In genomic region chr19:33681081-33681680, GRCh38 we compare ENCODE assay signal across 28 cellular contexts. TPM values are rescaled to one million over a fixed set of nuclear protein-coding genes. Genes with fewer than 3 reads are reported as not detected.
A peak's percentile ranks its signal among the peaks of the same experiment; 100 is the strongest.
DNase-seq lines count a peak whose midpoint lies in the region; ATAC-seq, FAIRE-seq and TF ChIP-seq lines count a peak whose summit lies in the region.
"Had no signal": no experiment of that assay in that cellular context is flagged by ENCODE, and none has a peak within 500 bp of the region (broad histone marks: within the 10 kb centered on the region; RNA-seq: fewer than 3 reads in every experiment).

No MANE protein-coding gene starts in this region.

- H3K27me3 ChIP-seq in left ventricle myocardium inferior (ENCODE audit: low read depth) (peaks cover 98% of the 10 kb centered on the region), sigmoid colon (peaks cover 0 to 35% (median 24%) of the 10 kb centered on the region in 3 donors), testis (no peaks in the 10 kb centered on the region)
- H3K27me3 ChIP-seq: BE2C had no signal

- no peak for TF ChIP-seq RAD21 in A549 (conservative IDR thresholded peaks at IDR 0.05 in 1 of 2, IDR thresholded peaks at IDR 0.05 in 1 of 2)

- FAIRE-seq in A549 (lab: Jason Lieb, UNC): peak; percentile 59
- FAIRE-seq in kidney (lab: Jason Lieb, UNC): no peak
- FAIRE-seq: A204.1, D721Med, GM12878, GM19239, H1 had no signal

- H3K4me1 ChIP-seq in left ventricle myocardium inferior: no peaks in the 10 kb centered on the region
- no peaks in the 10 kb centered on the region for H3K4me1 ChIP-seq in A549
- H3K4me1 ChIP-seq in kidney (ENCODE audit: control insufficient read depth in 1 of 2, insufficient read depth in 1 of 2, low read depth in 1 of 2, low read length in 2 of 2): no peaks in the 10 kb centered on the region
- no peaks in the 10 kb centered on the region for H3K4me1 ChIP-seq in sigmoid colon
- no peaks in the 10 kb centered on the region for H3K4me1 ChIP-seq in testis
- H3K4me1 ChIP-seq: BLaER1 treated with 17β-estradiol and CSF1 and Interleukin-3, amounts not matched to agents 10 nM and 100 nM had no signal

- CTCF ChIA-PET in A549 (lab: Yijun Ruan, JAX): interaction anchor here (0.6 to 2.2 kb wide), 2 partner anchors 97 to 496 kb away, joined by 3 to 7 read pairs; no protein-coding TSS in a partner anchor

- WGBS in A549 (ENCODE audit: missing lambda C conversion rate): 2% methylated on average over 3 of the region's 3 CpGs
- 57 to 72% methylated on average over 3 of the region's 3 CpGs for WGBS in sigmoid colon, 2 donors
- 73 to 82% methylated on average over 3 of the region's 3 CpGs for WGBS in testis, 2 donors

- ATAC-seq in A549: no peak
- ATAC-seq: GM12878, HCT116 had no signal

- TF ChIP-seq POLR2A in A549 (IDR thresholded peaks at IDR 0.05; ENCODE audit: low read length) (no peak), sigmoid colon (IDR thresholded peaks at IDR 0.05) (no peak), testis (IDR thresholded peaks at IDR 0.05) (no peak)

- H3K4me3 ChIP-seq in left ventricle myocardium inferior (no peak overlapping the region), A549 (no peak overlapping the region), kidney (ENCODE audit: low read length in 2 of 2) (no peak overlapping the region), sigmoid colon (no peak overlapping the region), testis (no peak overlapping the region)
- H3K4me3 ChIP-seq: BLaER1 treated with 17β-estradiol and CSF1 and Interleukin-3, amounts not matched to agents 10 nM and 100 nM; GM12878; GM23248 had no signal

- no peak overlapping the region for H3K9ac ChIP-seq in kidney (ENCODE audit: low read length in 2 of 2)
- H3K9ac ChIP-seq: BLaER1 treated with 17β-estradiol and CSF1 and Interleukin-3, amounts not matched to agents 10 nM and 100 nM; GM23248 had no signal

- H3K4me2 ChIP-seq in A549: no peak overlapping the region
- H3K4me2 ChIP-seq: BLaER1 treated with 17β-estradiol and CSF1 and Interleukin-3, amounts not matched to agents 10 nM and 100 nM had no signal

- H3K27ac ChIP-seq in left ventricle myocardium inferior (replicated peaks) (no peak overlapping the region), A549 (no peak overlapping the region), kidney (ENCODE audit: low read depth in 2 of 2, low read length in 2 of 2) (no peak overlapping the region), sigmoid colon (no peak overlapping the region), testis (no peak overlapping the region)
- H3K27ac ChIP-seq: 22Rv1; BLaER1 treated with 17β-estradiol and CSF1 and Interleukin-3, amounts not matched to agents 10 nM and 100 nM; GM23248 had no signal

- peak; percentile 66 for DNase-seq in cardiac septum (ENCODE audit: low spot score)
- DNase-seq in left ventricle myocardium inferior: no peak
- DNase-seq in A549 (ENCODE audit: low read depth in 1 of 2, low spot score in 1 of 2): no peak
- DNase-seq in kidney: peak; percentile 28
- DNase-seq in sigmoid colon: peak; percentile 52
- DNase-seq in testis: no peak
- no peak for DNase-seq in NCI-H2029 (lab: John Stamatoyannopoulos, UW)
- no peak for DNase-seq in glomerular visceral epithelial cell (ENCODE audit: extremely low spot score)
- DNase-seq: ACHN; AML-193; BE2C; CD4-positive, alpha-beta T cell; CD8-positive, alpha-beta memory T cell; DMS 273 treated with DMSO at 0.1 percent for 48 hours; EL; GDM1; GM23248; H9; HFFc6 had no signal

- intact Hi-C loops in cardiac septum (cut with DNase I) (no loop called here), left ventricle myocardium inferior (cut with micrococcal nuclease) (no loop called here), kidney (cut with DNase I) (no loop called here), sigmoid colon (cut with DNase I) (no loop called here), testis (cut with DNase I; ENCODE audit: low total_unique reads) (no loop called here)

- TF ChIP-seq CTCF in left ventricle myocardium inferior (IDR thresholded peaks at IDR 0.05; ENCODE audit: borderline replicate concordance) (no peak), A549 (IDR thresholded peaks at IDR 0.05) (no peak), kidney (IDR thresholded peaks at IDR 0.05; ENCODE audit: borderline replicate concordance, extremely low read depth, insufficient read depth) (no peak), sigmoid colon (IDR thresholded peaks at IDR 0.05) (no peak), testis (IDR thresholded peaks at IDR 0.05) (no peak)

- POLR2A ChIA-PET in A549 (lab: Yijun Ruan, JAX): no interaction called here

- H3K9me3 ChIP-seq in left ventricle myocardium inferior (replicated peaks): no peaks in the 10 kb centered on the region
- H3K9me3 ChIP-seq in A549: no peaks in the 10 kb centered on the region
- H3K9me3 ChIP-seq in kidney (ENCODE audit: control insufficient read depth in 1 of 2, low read length in 2 of 2): peaks cover 0 to 2% of the 10 kb centered on the region in 2 donors
- no peaks in the 10 kb centered on the region for H3K9me3 ChIP-seq in sigmoid colon
- no peaks in the 10 kb centered on the region for H3K9me3 ChIP-seq in testis
- H3K9me3 ChIP-seq: BE2C; BLaER1 treated with 17β-estradiol and CSF1 and Interleukin-3, amounts not matched to agents 10 nM and 100 nM had no signal

- H3K36me3 ChIP-seq in left ventricle myocardium inferior (no peaks in the 10 kb centered on the region), kidney (ENCODE audit: control insufficient read depth in 1 of 2, insufficient read depth in 2 of 2, low read length in 2 of 2) (no peaks in the 10 kb centered on the region), sigmoid colon (no peaks in the 10 kb centered on the region), testis (ENCODE audit: low read depth, missing control alignments) (no peaks in the 10 kb centered on the region)
- H3K36me3 ChIP-seq: BE2C; BLaER1 treated with 17β-estradiol and CSF1 and Interleukin-3, amounts not matched to agents 10 nM and 100 nM had no signal

- TF ChIP-seq EP300 in A549 (IDR thresholded peaks at IDR 0.05) (no peak), sigmoid colon (IDR thresholded peaks at IDR 0.05) (no peak)

TF ChIP-seq in A549, 52 proteins besides CTCF, POLR2A, EP300 and RAD21:
- TF ChIP-seq RARB (CRISPR knock-in tag; IDR thresholded peaks at IDR 0.05) (no peak), MYC (IDR thresholded peaks at IDR 0.05; ENCODE audit: borderline replicate concordance, low read length) (no peak), ZC3H11A (IDR thresholded peaks at IDR 0.05) (no peak), ESRRA (IDR thresholded peaks at IDR 0.05; ENCODE audit: borderline replicate concordance, low read length) (no peak), NFE2L2 (conservative IDR thresholded peaks at IDR 0.05; ENCODE audit: low read length) (no peak)

RNA-seq across cellular contexts. Expression of gene CHST8, which starts 59.4 kb away (rescaled TPM):
- total RNA-seq in cardiac septum (0.27 TPM), left ventricle myocardium inferior (0.14 TPM), kidney (0.28 TPM), sigmoid colon (under 1 TPM in 1 of 4 donors, not detected in 3; 0.36 TPM), testis (under 1 TPM; 0.79 to 0.93 TPM)
- polyA plus RNA-seq in A549 (2011; rRNA removed) (not detected in 2 replicates), A549 (2017; fragmentation: RNase III; extraction: RNeasy Plus Mini Kit Qiagen cat#74134 plus additional on column Dnase treatment) (not detected in 3 replicates), kidney (ENCODE audit: insufficient read depth, low read depth, low replicate concordance) (not detected), sigmoid colon (under 1 TPM in 2 of 3 donors, not detected in 1; 0.35 to 0.60 TPM), testis (ENCODE audit: insufficient read depth, low read depth, low replicate concordance) (0.75 TPM)
- 0.07 and 0.08 TPM in 2 replicates for polyA plus RNA-seq in A549 (2012; cell fraction: cytosol; rRNA removed)
- polyA plus RNA-seq in A549 (2012; cell fraction: nucleus; rRNA removed): 0.06 TPM in 1 of 2 replicates, not detected in the other
- not detected in 2 replicates for polyA minus RNA-seq in A549 (2011; rRNA and poly(A)+ RNA removed)
- total RNA-seq: CD4-positive, alpha-beta T cell; CD8-positive, alpha-beta memory T cell; GM12878; HFFc6 had no signal
- polyA plus RNA-seq: CD14-positive monocyte; CD8-positive, alpha-beta memory T cell had no signal

Comparison
In these comparisons a context has a peak if more than half of its experiments do, and no peak if none do; other contexts are left out.
1. DNase-seq: peak in cardiac septum (single experiment), kidney (single experiment) and sigmoid colon (single experiment); none in left ventricle myocardium inferior (single experiment), A549 (0 of 2), testis (single experiment), NCI-H2029 (single experiment) and glomerular visceral epithelial cell (single experiment).